7 cellular contexts compared by ENCODE assay signal in the genomic region with DNA sequence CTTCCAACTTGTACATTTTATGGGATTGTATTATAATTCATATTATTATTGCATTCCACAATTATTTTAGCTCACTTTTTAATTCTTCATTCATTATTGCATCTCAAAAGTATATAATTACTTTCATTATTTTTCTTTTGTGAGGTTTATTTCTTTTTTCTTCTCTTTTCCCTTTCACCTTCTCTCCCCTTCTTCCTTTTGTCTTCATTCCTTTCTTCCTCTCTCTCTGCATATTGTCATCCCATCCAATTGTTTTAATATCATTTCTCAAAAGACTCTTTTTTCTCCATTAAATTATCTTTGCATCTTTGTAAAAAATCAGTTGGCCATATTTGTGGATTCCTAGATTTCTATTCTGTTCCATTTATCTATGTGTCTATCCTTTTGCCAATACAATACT. TPM values are rescaled to one million over a fixed set of nuclear protein-coding genes. Genes with fewer than 3 reads are reported as not detected.
"Had no signal": no experiment of that assay in that cellular context is flagged by ENCODE, and none has a peak within 500 bp of the region (broad histone marks: within the 10 kb centered on the region; RNA-seq: fewer than 3 reads in every experiment).

No MANE protein-coding gene starts in this region.

- DNase-seq: GDM1 had no signal

- H3K4me3 ChIP-seq: GM12878 had no signal

- ATAC-seq: GM12878 had no signal

- FAIRE-seq: GM12878, GM12891, GM12892, GM18507, GM19239 had no signal

RNA-seq across cellular contexts. Expression of gene OR4D1, which starts 47.7 kb away (rescaled TPM):
- total RNA-seq: G401, GM12878 had no signal
- polyA plus RNA-seq: GM12878 had no signal
